ENCODE assay signal across 1 cellular context in the genomic region with DNA sequence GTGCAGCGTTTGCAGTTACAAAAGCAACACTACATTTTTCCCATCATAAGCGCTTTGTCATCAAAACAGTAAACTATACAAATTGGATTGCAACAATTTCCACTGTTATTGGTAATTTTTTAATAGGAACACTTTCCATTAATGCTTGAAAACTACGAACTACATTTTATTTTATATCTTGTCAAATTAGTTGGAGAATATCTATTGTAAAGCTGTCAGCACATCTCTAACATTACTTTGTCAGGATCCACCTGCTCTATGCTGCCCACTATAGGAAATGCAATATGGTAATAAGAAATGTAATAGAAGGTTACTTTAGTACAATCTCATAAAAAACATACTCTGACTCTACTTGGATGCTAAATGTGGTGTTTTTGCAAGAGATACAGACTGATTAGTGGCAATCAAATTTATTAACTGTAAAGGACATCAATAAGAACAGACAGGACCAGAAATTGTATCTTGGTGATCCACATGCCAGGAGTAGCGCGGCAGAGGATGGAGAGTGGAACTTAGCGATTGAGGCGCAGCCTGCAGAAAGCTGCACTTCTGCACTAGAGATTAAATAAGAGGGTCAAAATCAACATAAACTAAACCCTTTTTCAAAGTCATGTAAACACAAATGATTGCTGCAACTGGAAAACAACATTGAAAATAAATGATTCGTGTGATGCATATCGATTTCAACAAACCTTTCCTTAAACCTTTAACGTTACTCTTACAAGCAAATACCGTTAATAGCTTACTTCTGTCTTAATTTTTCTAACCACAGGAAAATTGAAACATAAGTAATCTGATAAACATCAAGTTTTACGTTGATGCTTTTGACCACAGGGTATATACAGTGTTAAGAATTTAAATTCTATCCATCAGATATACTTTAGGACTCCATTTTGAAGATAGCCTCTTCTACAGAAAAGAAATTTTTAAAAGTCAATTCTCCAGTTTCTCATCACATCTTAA.
TF ChIP-seq lines count a peak whose summit lies in the region.

No MANE protein-coding gene starts in this region.

TF ChIP-seq in HEK293, 187 proteins besides CTCF, POLR2A, EP300 and RAD21 (continued from another document):
- TF ChIP-seq ZNF518A (tag by site-specific recombination; conservative IDR thresholded peaks at IDR 0.05; ENCODE audit: low read depth) (0 out of 2 replicates have a peak, but pooled peaks have one; percentile 17), ZNF677 (tag by site-specific recombination; IDR thresholded peaks at IDR 0.05) (peak; percentile 80), ZNF76 (tag by site-specific recombination; IDR thresholded peaks at IDR 0.05; ENCODE audit: borderline replicate concordance, low read depth) (no peak), ZNF394 (tag by site-specific recombination; IDR thresholded peaks at IDR 0.05; ENCODE audit: borderline replicate concordance) (peak; percentile 59; the same call in 1 of the 2 replicates), IKZF3 (tag by site-specific recombination; IDR thresholded peaks at IDR 0.05) (peak; percentile 12; the same call in 1 of the 2 replicates), PRDM6 (tag by site-specific recombination; IDR thresholded peaks at IDR 0.05) (peak; percentile 89)
- TF ChIP-seq, protein P1, sequence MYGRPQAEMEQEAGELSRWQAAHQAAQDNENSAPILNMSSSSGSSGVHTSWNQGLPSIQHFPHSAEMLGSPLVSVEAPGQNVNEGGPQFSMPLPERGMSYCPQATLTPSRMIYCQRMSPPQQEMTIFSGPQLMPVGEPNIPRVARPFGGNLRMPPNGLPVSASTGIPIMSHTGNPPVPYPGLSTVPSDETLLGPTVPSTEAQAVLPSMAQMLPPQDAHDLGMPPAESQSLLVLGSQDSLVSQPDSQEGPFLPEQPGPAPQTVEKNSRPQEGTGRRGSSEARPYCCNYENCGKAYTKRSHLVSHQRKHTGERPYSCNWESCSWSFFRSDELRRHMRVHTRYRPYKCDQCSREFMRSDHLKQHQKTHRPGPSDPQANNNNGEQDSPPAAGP (tag by site-specific recombination; IDR thresholded peaks at IDR 0.05) = no peak
- TF ChIP-seq, protein P2, sequence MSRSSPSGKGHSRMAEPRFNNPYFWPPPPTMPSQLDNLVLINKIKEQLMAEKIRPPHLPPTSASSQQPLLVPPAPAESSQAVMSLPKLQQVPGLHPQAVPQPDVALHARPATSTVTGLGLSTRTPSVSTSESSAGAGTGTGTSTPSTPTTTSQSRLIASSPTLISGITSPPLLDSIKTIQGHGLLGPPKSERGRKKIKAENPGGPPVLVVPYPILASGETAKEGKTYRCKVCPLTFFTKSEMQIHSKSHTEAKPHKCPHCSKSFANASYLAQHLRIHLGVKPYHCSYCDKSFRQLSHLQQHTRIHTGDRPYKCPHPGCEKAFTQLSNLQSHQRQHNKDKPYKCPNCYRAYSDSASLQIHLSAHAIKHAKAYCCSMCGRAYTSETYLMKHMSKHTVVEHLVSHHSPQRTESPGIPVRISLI (tag by site-specific recombination; IDR thresholded peaks at IDR 0.05) = 0 out of 2 replicates have a peak, but pooled peaks have one; percentile 33
